11 cellular contexts compared by ENCODE assay signal in the genomic region with DNA sequence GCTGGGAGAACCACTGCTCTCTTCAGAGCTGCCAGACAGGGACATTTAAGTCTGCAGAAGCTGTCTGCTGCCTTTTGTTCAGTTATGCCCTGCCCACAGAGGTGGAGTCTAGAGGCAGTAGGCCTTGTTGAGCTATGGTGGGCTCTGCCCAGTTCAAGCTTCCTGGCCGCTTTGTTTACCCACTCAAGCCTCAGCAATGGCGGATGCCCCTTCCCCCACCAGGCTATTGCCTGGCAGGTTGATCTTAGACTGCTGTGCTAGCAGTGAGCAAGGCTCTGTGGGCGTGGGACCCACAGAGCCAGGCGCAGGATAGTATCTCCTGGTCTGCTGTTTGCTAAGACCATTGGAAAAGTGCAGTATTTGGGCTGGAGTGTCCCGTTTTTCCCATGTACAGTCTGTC. TPM values are rescaled to one million over a fixed set of nuclear protein-coding genes. Genes with fewer than 3 reads are reported as not detected.
"Had no signal": no experiment of that assay in that cellular context is flagged by ENCODE, and none has a peak within 500 bp of the region (broad histone marks: within the 10 kb centered on the region; RNA-seq: fewer than 3 reads in every experiment).

No MANE protein-coding gene starts in this region.

RNA-seq across cellular contexts. Expression of a gene that starts 58.8 kb away (rescaled TPM):
- total RNA-seq: OCI-LY7, PC-3, PC-9, Peyer's patch, Right ventricle myocardium inferior, Right ventricle myocardium superior, RPMI7951, SJSA1, SK-MEL-5, T-cell had no signal
- polyA plus RNA-seq: SK-N-SH had no signal
